ENCODE assay signal across 8 cellular contexts in the genomic region with DNA sequence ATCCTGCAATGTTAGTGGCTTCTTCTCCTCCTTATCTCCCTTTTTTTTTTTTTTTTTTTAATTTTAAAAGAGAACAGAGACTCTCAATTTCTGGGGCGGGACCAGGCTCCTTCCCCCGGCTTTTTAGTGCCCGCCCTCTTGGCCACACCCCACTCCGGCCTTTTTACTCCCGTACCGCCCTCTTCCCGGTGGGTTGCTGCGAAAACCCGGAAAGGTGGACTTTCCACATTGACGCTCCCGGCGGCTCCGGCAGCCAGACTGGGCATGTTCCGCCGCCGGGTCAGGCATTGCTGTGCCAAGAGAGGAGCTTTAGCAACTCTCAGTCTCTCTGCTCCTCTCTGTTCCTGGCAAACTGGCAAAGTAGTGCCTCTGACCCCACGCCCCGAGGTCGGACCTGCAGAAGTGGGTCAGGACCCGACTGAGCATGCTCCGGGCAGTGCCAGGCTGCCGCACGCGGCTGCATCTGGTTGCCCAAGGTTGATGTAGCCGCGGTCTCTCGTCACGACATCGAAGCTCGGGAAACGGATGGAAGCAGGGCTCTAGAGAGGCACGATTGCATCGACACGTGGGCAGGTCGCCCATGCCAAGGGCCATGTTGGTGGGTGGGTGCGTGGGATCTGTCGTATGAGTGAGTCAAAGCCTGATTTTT. TPM values are rescaled to one million over a fixed set of nuclear protein-coding genes. Genes with fewer than 3 reads are reported as not detected.
A peak's percentile ranks its signal among the peaks of the same experiment; 100 is the strongest.
DNase-seq lines count a peak whose midpoint lies in the region; ATAC-seq, FAIRE-seq and TF ChIP-seq lines count a peak whose summit lies in the region.

No MANE protein-coding gene starts in this region.

- DNase-seq in NCI-H1436 (lab: John Stamatoyannopoulos, UW), result peak; percentile 89
- peak; percentile 92 for DNase-seq in T-helper 9 cell
- peak; percentile 98 for DNase-seq in astrocyte (ENCODE audit: low read depth)
- DNase-seq in right cardiac atrium, result peak; percentile 96 to 97 (median 97)
- peak; percentile 88 for DNase-seq in progenitor cell of endocrine pancreas (ENCODE audit: low spot score, unreplicated experiment)
- DNase-seq in upper lobe of left lung, result peak; percentile 90 to 95

- H3K4me3 Mint-ChIP-seq in astrocyte (ENCODE audit: unreplicated experiment) (peak overlapping the region; percentile 91), progenitor cell of endocrine pancreas (ENCODE audit: low read depth) (peak overlapping the region; percentile 90)

- H3K4me2 ChIP-seq in astrocyte (ENCODE audit: low read length), result peak overlapping the region; percentile 98

- H3K36me3 ChIP-seq in astrocyte (ENCODE audit: insufficient read depth, low read length) (no peaks in the 10 kb centered on the region), upper lobe of left lung (no peaks in the 10 kb centered on the region)

- H3K27ac Mint-ChIP-seq in astrocyte (ENCODE audit: unreplicated experiment) (peak overlapping the region; percentile 81), progenitor cell of endocrine pancreas (peak overlapping the region; percentile 90)

- H3K4me1 ChIP-seq in astrocyte (ENCODE audit: insufficient read depth, low read length) (peaks cover 5% of the 10 kb centered on the region), right cardiac atrium (ENCODE audit: control insufficient read depth, insufficient read depth, low read length) (no peaks in the 10 kb centered on the region), upper lobe of left lung (peaks cover 5 to 12% (median 10%) of the 10 kb centered on the region in 4 donors)

- peak overlapping the region; percentile 92 for H3K9ac ChIP-seq in astrocyte (ENCODE audit: low read length)

- ATAC-seq in HG02798 (IDR thresholded peaks at IDR 0.05; ENCODE audit: poor library complexity, unreplicated experiment) (peak; percentile 69), right cardiac atrium (peak; percentile 97 to 98), upper lobe of left lung (ENCODE audit: low FRiP score in 2 of 2) (peak; percentile 97)

- peak overlapping the region; percentile 93 for H2AFZ ChIP-seq in astrocyte (ENCODE audit: low read depth, low read length)

- H3K36me3 Mint-ChIP-seq in astrocyte (ENCODE audit: low read depth, unreplicated experiment) (peaks cover 9% of the 10 kb centered on the region), progenitor cell of endocrine pancreas (ENCODE audit: insufficient read depth) (no peaks in the 10 kb centered on the region)

- peak overlapping the region; percentile 76 for H3K27ac ChIP-seq in astrocyte (ENCODE audit: low read depth, low read length)
- no peak overlapping the region for H3K27ac ChIP-seq in right cardiac atrium (ENCODE audit: low read length)
- peak overlapping the region; percentile 51 to 93 (median 84) for H3K27ac ChIP-seq in upper lobe of left lung

- TF ChIP-seq EP300 in upper lobe of left lung (IDR thresholded peaks at IDR 0.05), result no peak

- H3K9me3 ChIP-seq in astrocyte (ENCODE audit: insufficient read depth, low read depth, low read length) (no peaks in the 10 kb centered on the region), right cardiac atrium (ENCODE audit: control insufficient read depth, low read length) (no peaks in the 10 kb centered on the region), upper lobe of left lung (no peaks in the 10 kb centered on the region)

- no peaks in the 10 kb centered on the region for H3K27me3 ChIP-seq in astrocyte (ENCODE audit: insufficient read depth, low read length)
- no peaks in the 10 kb centered on the region for H3K27me3 ChIP-seq in right cardiac atrium (ENCODE audit: control insufficient read depth, insufficient read depth)
- H3K27me3 ChIP-seq in upper lobe of left lung, result no peaks in the 10 kb centered on the region

- H3K4me3 ChIP-seq in GM12875 (ENCODE audit: low read depth, low read length) (peak overlapping the region; percentile 57), astrocyte (ENCODE audit: insufficient read depth, low read depth, low read length) (peak overlapping the region; percentile 92), right cardiac atrium (ENCODE audit: low read length) (peak overlapping the region; percentile 90), upper lobe of left lung (peak overlapping the region; percentile 52 to 90 (median 83))

- peaks cover 11% of the 10 kb centered on the region for H3K27me3 Mint-ChIP-seq in astrocyte (ENCODE audit: low read depth, unreplicated experiment)
- H3K27me3 Mint-ChIP-seq in progenitor cell of endocrine pancreas, result peaks cover 63% of the 10 kb centered on the region

- no peaks in the 10 kb centered on the region for H4K20me1 ChIP-seq in astrocyte (ENCODE audit: insufficient read depth, low read length)

- H3K9me3 Mint-ChIP-seq in astrocyte (ENCODE audit: unreplicated experiment) (no peaks in the 10 kb centered on the region), progenitor cell of endocrine pancreas (ENCODE audit: low read depth) (no peaks in the 10 kb centered on the region)

- FAIRE-seq in astrocyte (lab: Jason Lieb, UNC), result no peak

- intact Hi-C loops in right cardiac atrium (cut with DNase I), result no loop called here

- H3K4me1 Mint-ChIP-seq in astrocyte (ENCODE audit: low read depth, unreplicated experiment) (peaks cover 18% of the 10 kb centered on the region), progenitor cell of endocrine pancreas (ENCODE audit: low read depth) (peaks cover 6% of the 10 kb centered on the region)

- TF ChIP-seq POLR2A in upper lobe of left lung (IDR thresholded peaks at IDR 0.05), result no peak

- 3% methylated on average over 37 of the region's 37 CpGs for WGBS in right cardiac atrium
- 2 to 4% methylated on average over 16 to 37 of the region's 37 CpGs for WGBS in upper lobe of left lung, 2 donors

- peaks cover 2% of the 10 kb centered on the region for H3K79me2 ChIP-seq in astrocyte (ENCODE audit: insufficient read depth, low read length)

- no peak for TF ChIP-seq CTCF in GM12875 (IDR thresholded peaks at IDR 0.05; ENCODE audit: borderline replicate concordance, insufficient read depth, low read depth, low read length)
- TF ChIP-seq CTCF in astrocyte (IDR thresholded peaks at IDR 0.05; ENCODE audit: insufficient read depth, low read depth, low read length), result no peak
- no peak for TF ChIP-seq CTCF in progenitor cell of endocrine pancreas (IDR thresholded peaks at IDR 0.05; ENCODE audit: unreplicated experiment)
- peak in 2 of 6 experiments; percentile 29 to 32 for TF ChIP-seq CTCF in upper lobe of left lung (IDR thresholded peaks at IDR 0.05)

RNA-seq across cellular contexts. Expression of a gene that starts 1.1 kb away (rescaled TPM):
- total RNA-seq in astrocyte, result 30.2 and 30.8 TPM in 2 replicates
- total RNA-seq in right cardiac atrium, result 1 to 10 TPM; 3.2 to 6.2 (median 5.2) TPM
- 1.3 TPM for polyA plus RNA-seq in right cardiac atrium
- total RNA-seq in progenitor cell of endocrine pancreas, result 3.3 and 3.4 TPM in 2 replicates
- total RNA-seq in upper lobe of left lung, result 10 to 100 TPM in 2 of 6 donors, 1 to 10 TPM in 4; 2.1 to 11.7 (median 6.4) TPM
